In genomic region chr10:95229724-95230627, GRCh38 we compare ENCODE assay signal across 9 cellular contexts. TPM values are rescaled to one million over a fixed set of nuclear protein-coding genes. Genes with fewer than 3 reads are reported as not detected.
DNase-seq lines count a peak whose midpoint lies in the region; ATAC-seq and TF ChIP-seq lines count a peak whose summit lies in the region.
"Had no signal": no experiment of that assay in that cellular context is flagged by ENCODE, and none has a peak within 500 bp of the region (broad histone marks: within the 10 kb centered on the region; RNA-seq: fewer than 3 reads in every experiment).

No MANE protein-coding gene starts in this region.

- H3K4me3 ChIP-seq in body of pancreas, result peak overlapping the region in 1 of 2 donors; percentile 2
- H3K4me3 ChIP-seq in left lung, result peak overlapping the region; percentile 32 to 40

- H3K9me3 ChIP-seq in body of pancreas (no peaks in the 10 kb centered on the region), left lung (no peaks in the 10 kb centered on the region)

- intact Hi-C loops in body of pancreas (cut with DNase I) (no loop called here), left lung (cut with DNase I) (no loop called here)

- peak overlapping the region; percentile 72 for H3K4me3 Mint-ChIP-seq in stimulated activated naive CD8-positive, alpha-beta T cell treated with anti-CD3 and anti-CD28 coated beads, Interleukin-15, Interleukin-2, amounts not matched to agents 100 ng/mL and 50 ng/mL, for 24 hours

- H3K27me3 Mint-ChIP-seq in stimulated activated naive CD8-positive, alpha-beta T cell treated with anti-CD3 and anti-CD28 coated beads, Interleukin-15, Interleukin-2, amounts not matched to agents 100 ng/mL and 50 ng/mL, for 24 hours, result no peaks in the 10 kb centered on the region

- TF ChIP-seq CTCF in body of pancreas (IDR thresholded peaks at IDR 0.05), result no peak
- TF ChIP-seq CTCF in left lung (IDR thresholded peaks at IDR 0.05), result no peak

- peak overlapping the region in 1 of 4 donors; percentile 73 for H3K27ac ChIP-seq in body of pancreas
- peak overlapping the region; percentile 2 to 31 for H3K27ac ChIP-seq in left lung

- H3K9me3 Mint-ChIP-seq in stimulated activated naive CD8-positive, alpha-beta T cell treated with anti-CD3 and anti-CD28 coated beads, Interleukin-15, Interleukin-2, amounts not matched to agents 100 ng/mL and 50 ng/mL, for 24 hours, result no peaks in the 10 kb centered on the region

- H3K36me3 ChIP-seq in body of pancreas (replicated peaks in 1 of 2; ENCODE audit: insufficient read depth in 1 of 2, low read depth in 2 of 2) (peaks cover 0 to 1% of the 10 kb centered on the region in 2 donors), left lung (peaks cover 0 to 23% of the 10 kb centered on the region in 2 donors)

- no peak for DNase-seq in stimulated activated naive CD8-positive, alpha-beta T cell treated with anti-CD3 and anti-CD28 coated beads, Interleukin-15, Interleukin-2, amounts not matched to agents 100 U/mL and 50 U/mL, for 24 hours
- DNase-seq in body of pancreas, result no peak
- DNase-seq in left lung, result no peak
- no peak for DNase-seq in hippocampal formation (lab: John Stamatoyannopoulos, UW)

- H3K4me1 ChIP-seq in body of pancreas (peaks cover 10% of the 10 kb centered on the region), left lung (no peaks in the 10 kb centered on the region)

- peaks cover 17% of the 10 kb centered on the region for H3K4me1 Mint-ChIP-seq in stimulated activated naive CD8-positive, alpha-beta T cell treated with anti-CD3 and anti-CD28 coated beads, Interleukin-15, Interleukin-2, amounts not matched to agents 100 ng/mL and 50 ng/mL, for 24 hours (ENCODE audit: low read depth)

- no peaks in the 10 kb centered on the region for H3K36me3 Mint-ChIP-seq in stimulated activated naive CD8-positive, alpha-beta T cell treated with anti-CD3 and anti-CD28 coated beads, Interleukin-15, Interleukin-2, amounts not matched to agents 100 ng/mL and 50 ng/mL, for 24 hours (ENCODE audit: low read depth)

- H3K27me3 ChIP-seq in body of pancreas, result no peaks in the 10 kb centered on the region
- no peaks in the 10 kb centered on the region for H3K27me3 ChIP-seq in left lung

- no peak for ATAC-seq in stimulated activated naive CD8-positive, alpha-beta T cell treated with anti-CD3 and anti-CD28 coated beads, Interleukin-15, Interleukin-2, amounts not matched to agents 100 U/mL and 50 U/mL, for 24 hours
- ATAC-seq in body of pancreas (peak; percentile 33), left lung (peak; percentile 87), GM21529 (IDR thresholded peaks at IDR 0.05; ENCODE audit: unreplicated experiment) (no peak), HG03095 (IDR thresholded peaks at IDR 0.05; ENCODE audit: unreplicated experiment) (no peak), GM21825 (IDR thresholded peaks at IDR 0.05; ENCODE audit: unreplicated experiment) (no peak)

- H3K27ac Mint-ChIP-seq in stimulated activated naive CD8-positive, alpha-beta T cell treated with anti-CD3 and anti-CD28 coated beads, Interleukin-15, Interleukin-2, amounts not matched to agents 100 ng/mL and 50 ng/mL, for 24 hours, result no peak overlapping the region

- 42 to 53% methylated on average over 10 of the region's 10 CpGs for WGBS in body of pancreas, 2 donors

- TF ChIP-seq POLR2A in body of pancreas (IDR thresholded peaks at IDR 0.05), result no peak

RNA-seq across cellular contexts. Expression of gene ACSM6, which starts 35.9 kb away (rescaled TPM):
- total RNA-seq in body of pancreas (1 to 10 TPM in 1 of 2 donors, under 1 TPM in 1; 0.52 to 9.6 TPM), left lung (not detected)
- total RNA-seq: subcutaneous adipose tissue had no signal

Comparison
In these comparisons a context has a peak if more than half of its experiments do, and no peak if none do; other contexts are left out.
1. ATAC-seq: peak in body of pancreas (single experiment) and left lung (single experiment); none in stimulated activated naive CD8-positive, alpha-beta T cell treated with anti-CD3 and anti-CD28 coated beads, Interleukin-15, Interleukin-2, amounts not matched to agents 100 U/mL and 50 U/mL, for 24 hours (single experiment), GM21529 (single experiment), HG03095 (single experiment) and GM21825 (single experiment).